1 cellular context compared by ENCODE assay signal in genomic region chr21:39182484-39183271, GRCh38.
TF ChIP-seq lines count a peak whose summit lies in the region.

No MANE protein-coding gene starts in this region.

TF ChIP-seq in HepG2, 621 proteins besides CTCF, POLR2A, EP300 and RAD21 (continued from another document):
- TF ChIP-seq REPIN1 (CRISPR knock-in tag; IDR thresholded peaks at IDR 0.05; ENCODE audit: borderline replicate concordance, low read depth) (no peak), MAF1 (CRISPR knock-in tag; IDR thresholded peaks at IDR 0.05; ENCODE audit: borderline replicate concordance) (no peak), ZNF18 (CRISPR knock-in tag; IDR thresholded peaks at IDR 0.05; ENCODE audit: insufficient replicate concordance) (peak; percentile 83), ZFP91 (CRISPR knock-in tag; IDR thresholded peaks at IDR 0.05; ENCODE audit: borderline replicate concordance) (no peak), NFIB (CRISPR knock-in tag; IDR thresholded peaks at IDR 0.05; ENCODE audit: borderline replicate concordance) (no peak), FOSL1 (CRISPR knock-in tag; IDR thresholded peaks at IDR 0.05; ENCODE audit: borderline replicate concordance) (no peak), BHLHE40 (IDR thresholded peaks at IDR 0.05; ENCODE audit: low read length) (no peak), ARNT (IDR thresholded peaks at IDR 0.05) (no peak), ZNF713 (CRISPR knock-in tag; IDR thresholded peaks at IDR 0.05) (no peak), ATRX (CRISPR knock-in tag; IDR thresholded peaks at IDR 0.05; ENCODE audit: borderline replicate concordance) (no peak), SIX1 (CRISPR knock-in tag; IDR thresholded peaks at IDR 0.05; ENCODE audit: borderline replicate concordance) (no peak), CENPT (CRISPR knock-in tag; IDR thresholded peaks at IDR 0.05; ENCODE audit: low read depth) (no peak), HIVEP1 (CRISPR knock-in tag; IDR thresholded peaks at IDR 0.05) (0 out of 2 replicates have a peak, but pooled peaks have one; percentile 1), THAP11 (CRISPR knock-in tag; IDR thresholded peaks at IDR 0.05) (no peak), RFX3 (CRISPR knock-in tag; IDR thresholded peaks at IDR 0.05) (no peak), SMC3 (IDR thresholded peaks at IDR 0.05; ENCODE audit: low read length) (no peak), JUNB (CRISPR knock-in tag; IDR thresholded peaks at IDR 0.05; ENCODE audit: borderline replicate concordance) (no peak), CREB3 (CRISPR knock-in tag; IDR thresholded peaks at IDR 0.05) (no peak), ZFP36 (IDR thresholded peaks at IDR 0.05; ENCODE audit: borderline replicate concordance, low read depth, low read length, partially characterized antibody) (no peak), XBP1 (CRISPR knock-in tag; IDR thresholded peaks at IDR 0.05) (no peak), NFE2L1 (CRISPR knock-in tag; IDR thresholded peaks at IDR 0.05; ENCODE audit: borderline replicate concordance) (no peak), ZBTB26 (CRISPR knock-in tag; IDR thresholded peaks at IDR 0.05; ENCODE audit: borderline replicate concordance) (peak; percentile 98)
TF ChIP-seq in HepG2: peak in this region for 31.
